In the genomic region with DNA sequence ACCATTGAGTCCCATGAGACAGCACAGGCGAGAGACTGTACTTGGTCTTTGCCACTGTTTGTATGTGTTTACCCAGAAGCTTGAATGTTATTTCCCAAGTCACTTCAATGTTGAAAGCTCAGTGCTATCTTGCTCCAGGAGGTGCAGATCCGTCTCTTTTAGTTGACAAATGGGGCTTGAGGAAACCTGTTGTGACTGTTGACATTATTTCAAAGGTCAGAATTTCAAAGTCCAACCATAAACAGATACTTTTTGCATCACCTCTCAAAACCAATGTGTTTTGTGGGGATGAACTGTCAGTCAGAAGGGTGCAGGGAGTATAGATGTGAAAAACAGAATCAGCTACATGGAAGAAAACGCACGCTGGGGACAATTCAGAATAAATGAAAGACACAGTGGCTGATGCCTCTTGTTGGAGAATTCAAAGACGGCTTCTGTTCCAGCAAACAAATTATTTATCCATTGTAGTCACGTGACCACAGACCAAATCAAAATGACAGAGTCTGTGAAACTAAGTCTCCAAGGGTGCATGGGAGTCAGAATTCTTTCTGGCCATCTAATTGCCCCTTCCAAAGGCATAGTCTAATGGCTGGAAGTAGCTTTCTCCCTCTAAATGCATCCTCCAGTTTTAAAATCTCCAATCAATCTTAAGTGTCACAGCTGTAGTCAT, we compare ENCODE assay signal across 17 cellular contexts.
DNase-seq lines count a peak whose midpoint lies in the region; ATAC-seq, FAIRE-seq and TF ChIP-seq lines count a peak whose summit lies in the region.
"Had no signal": no experiment of that assay in that cellular context is flagged by ENCODE, and none has a peak within 500 bp of the region (broad histone marks: within the 10 kb centered on the region; RNA-seq: fewer than 3 reads in every experiment).

No MANE protein-coding gene starts in this region.

- TF ChIP-seq CTCF in GM12878 (IDR thresholded peaks at IDR 0.05 in 2 of 3, conservative IDR thresholded peaks at IDR 0.05 in 1 of 3; ENCODE audit: control insufficient read depth in 2 of 3, extremely low read depth in 1 of 3, insufficient read depth in 1 of 3, low read depth in 3 of 3, low read length in 3 of 3) (no peak), esophagus muscularis mucosa (IDR thresholded peaks at IDR 0.05) (no peak)

- no peak overlapping the region for H2AFZ ChIP-seq in GM12878 (ENCODE audit: control insufficient read depth, low read depth, low read length)
- H2AFZ ChIP-seq in GM23248 = no peak overlapping the region

- ATAC-seq in GM12878 (no peak), HG03442 (IDR thresholded peaks at IDR 0.05; ENCODE audit: unreplicated experiment) (no peak)

- no peaks in the 10 kb centered on the region for H4K20me1 ChIP-seq in GM12878 (ENCODE audit: control insufficient read depth, insufficient read depth)
- H4K20me1 ChIP-seq in GM23248 (ENCODE audit: insufficient read depth) = no peaks in the 10 kb centered on the region

- TF ChIP-seq POLR2A in GM12878 (IDR thresholded peaks at IDR 0.05; ENCODE audit: low read depth, low read length) = no peak
- TF ChIP-seq POLR2A in esophagus muscularis mucosa (IDR thresholded peaks at IDR 0.05; ENCODE audit: low read depth) = no peak

- RAD21 ChIA-PET in GM12878 (lab: Charles Lee; ENCODE audit: unreplicated experiment) = no interaction called here

- no peak for TF ChIP-seq RAD21 in GM12878 (IDR thresholded peaks at IDR 0.05; ENCODE audit: insufficient read depth, low read depth, low read length)

- H3K79me2 ChIP-seq in GM12878 (ENCODE audit: control insufficient read depth, insufficient read depth, low read length) (no peaks in the 10 kb centered on the region), GM23248 (ENCODE audit: insufficient read depth) (no peaks in the 10 kb centered on the region)

- SMC1A ChIA-PET in GM12878 (lab: Charles Lee; ENCODE audit: uncharacterized antibody, unreplicated experiment) = no interaction called here

- no peak for TF ChIP-seq EP300 in GM12878 (IDR thresholded peaks at IDR 0.05; ENCODE audit: borderline replicate concordance in 1 of 2, control insufficient read depth in 1 of 2, low read depth in 2 of 2, low read length in 2 of 2)
- TF ChIP-seq EP300 in esophagus muscularis mucosa (IDR thresholded peaks at IDR 0.05) = no peak

- DNase-seq in HuH-7 (ENCODE audit: low spot score) (peak; percentile 23), GM12878 (ENCODE audit: low read depth, low spot score) (no peak), esophagus muscularis mucosa (ENCODE audit: extremely low spot score) (peak; percentile 53), NCI-H526 treated with DMSO at 0.1 percent for 48 hours (lab: John Stamatoyannopoulos, UW) (no peak), GM23248 (no peak), NCI-H2227 (lab: John Stamatoyannopoulos, UW; ENCODE audit: unreplicated experiment) (no peak)
- DNase-seq: C1 segment of cervical spinal cord; Calu3; CD4-positive, alpha-beta memory T cell; COR-L47; DMS153; DND-41; HCEC 1CT had no signal

- H3K4me1 ChIP-seq in GM12878 (ENCODE audit: control insufficient read depth, insufficient read depth, low read length) (no peaks in the 10 kb centered on the region), esophagus muscularis mucosa (peaks cover 0 to 6% (median 0%) of the 10 kb centered on the region in 4 donors), skeletal muscle tissue (ENCODE audit: control insufficient read depth in 3 of 3, insufficient read depth in 3 of 3, low read length in 3 of 3) (peaks cover 2 to 38% (median 16%) of the 10 kb centered on the region in 3 donors), GM23248 (ENCODE audit: insufficient read depth) (peaks cover 6% of the 10 kb centered on the region; the same call in 1 of the 2 replicates)

- H3K27ac ChIP-seq in GM12878 (ENCODE audit: control insufficient read depth, insufficient read depth) (no peak overlapping the region), esophagus muscularis mucosa (replicated peaks in 1 of 4) (no peak overlapping the region), skeletal muscle tissue (ENCODE audit: low read depth, low read length) (peak overlapping the region; percentile 83), GM23248 (no peak overlapping the region)

- no peaks in the 10 kb centered on the region for H3K36me3 ChIP-seq in GM12878 (ENCODE audit: control insufficient read depth in 2 of 2, insufficient read depth in 2 of 2, low read length in 1 of 2)
- H3K36me3 ChIP-seq in esophagus muscularis mucosa = no peaks in the 10 kb centered on the region
- peaks cover 0 to under 1% (median 0%) of the 10 kb centered on the region in 3 donors for H3K36me3 ChIP-seq in skeletal muscle tissue (ENCODE audit: control insufficient read depth in 3 of 3, insufficient read depth in 3 of 3, low read length in 3 of 3)
- H3K36me3 ChIP-seq in GM23248 (ENCODE audit: low read depth) = no peaks in the 10 kb centered on the region

- no peak overlapping the region for H3K9ac ChIP-seq in GM12878 (ENCODE audit: control insufficient read depth, insufficient read depth, low read length)
- no peak overlapping the region for H3K9ac ChIP-seq in skeletal muscle tissue (ENCODE audit: low read depth in 1 of 3, low read length in 3 of 3)
- H3K9ac ChIP-seq in GM23248 = no peak overlapping the region

- H3K9me3 ChIP-seq in GM12878 (replicated peaks; ENCODE audit: control insufficient read depth, insufficient read depth, low read length) (no peaks in the 10 kb centered on the region; the same call in 1 of the 3 replicates), esophagus muscularis mucosa (no peaks in the 10 kb centered on the region), skeletal muscle tissue (ENCODE audit: control insufficient read depth in 3 of 3, low read length in 3 of 3) (no peaks in the 10 kb centered on the region), GM23248 (ENCODE audit: low read depth) (no peaks in the 10 kb centered on the region)

- no peak for FAIRE-seq in GM12878 (lab: Jason Lieb, UNC)
- FAIRE-seq: G401.6, H54 had no signal

- 0 out of 4 replicates have a peak, but pooled peaks cover 0 to 1% of the 10 kb centered on the region in 2 experiments for H3K27me3 ChIP-seq in GM12878 (replicated peaks in 1 of 2; ENCODE audit: control insufficient read depth in 2 of 2, insufficient read depth in 2 of 2, low read length in 1 of 2)
- H3K27me3 ChIP-seq in esophagus muscularis mucosa = no peaks in the 10 kb centered on the region
- H3K27me3 ChIP-seq in skeletal muscle tissue (ENCODE audit: control insufficient read depth in 3 of 3, insufficient read depth in 3 of 3, low read length in 3 of 3) = no peaks in the 10 kb centered on the region
- no peaks in the 10 kb centered on the region for H3K27me3 ChIP-seq in GM23248 (replicated peaks; ENCODE audit: insufficient read depth)

- in situ Hi-C loops in GM12878 (cut with MboI) = no loop called here
- in situ Hi-C loops in GM23248 (cut with MboI) = no loop called here

- WGBS in GM12878 (ENCODE audit: insufficient coverage, insufficient replicate concordance, low lambda C conversion rate, missing lambda C conversion rate) = 63% methylated on average over 6 of the region's 6 CpGs
- WGBS in esophagus muscularis mucosa = 94% methylated on average over 6 of the region's 6 CpGs
- WGBS in GM23248 (ENCODE audit: low coverage in 1 of 2, low lambda C conversion rate in 2 of 2, missing lambda C conversion rate in 2 of 2), 2 experiments = 44 to 46% methylated on average over 6 of the region's 6 CpGs

- POLR2A ChIA-PET in GM12878 (lab: Charles Lee) = no interaction called here

- BruUV-seq in GM12878 (replicated peaks; lab: Mats Ljungman, UMichigan) = no TSS peak

- H3K4me2 ChIP-seq in GM12878 (ENCODE audit: control insufficient read depth, insufficient read depth) (no peak overlapping the region), GM23248 (ENCODE audit: unreplicated experiment) (no peak overlapping the region)

- CTCF ChIA-PET in GM12878 (lab: Yijun Ruan, JAX) = interaction anchor here (1.2 kb wide), 1 partner anchor 83 kb away, joined by 4 read pairs; no protein-coding TSS in a partner anchor

- H3F3A ChIP-seq in GM23248 (ENCODE audit: insufficient read depth) = no peaks in the 10 kb centered on the region

- H3K4me3 ChIP-seq in GM12878 = no peak overlapping the region
- no peak overlapping the region for H3K4me3 ChIP-seq in esophagus muscularis mucosa
- H3K4me3 ChIP-seq in skeletal muscle tissue (ENCODE audit: low read length in 3 of 3) = no peak overlapping the region
- no peak overlapping the region for H3K4me3 ChIP-seq in GM23248

- H3K9me2 ChIP-seq in GM23248 (ENCODE audit: insufficient read depth) = no peaks in the 10 kb centered on the region

- intact Hi-C loops in GM12878 (cut with micrococcal nuclease; ENCODE audit: unreplicated experiment) = no loop called here
- intact Hi-C loops in esophagus muscularis mucosa (cut with DNase I) = no loop called here

TF ChIP-seq in GM12878, 131 proteins besides CTCF, POLR2A, EP300 and RAD21:
- TF ChIP-seq BRCA1 (IDR thresholded peaks at IDR 0.05; ENCODE audit: low read depth, low read length) (no peak), RUNX3 (IDR thresholded peaks at IDR 0.05; ENCODE audit: low read length) (no peak), RAD51 (IDR thresholded peaks at IDR 0.05) (peak; percentile 68; the same call in 1 of the 2 replicates), IKZF1 (conservative IDR thresholded peaks at IDR 0.05) (no peak), IRF4 (IDR thresholded peaks at IDR 0.05; ENCODE audit: low read depth, low read length) (no peak), RBBP5 (conservative IDR thresholded peaks at IDR 0.05) (no peak), ASH2L (IDR thresholded peaks at IDR 0.05; ENCODE audit: borderline replicate concordance, low read depth) (no peak), GATAD2B (conservative IDR thresholded peaks at IDR 0.05; ENCODE audit: low read depth) (no peak), BHLHE40 (IDR thresholded peaks at IDR 0.05; ENCODE audit: borderline replicate concordance in 1 of 2, low read depth in 2 of 2, low read length in 1 of 2) (0 out of 4 replicates have a peak, but pooled peaks of 1 of the 2 experiments have one; percentile 5), MEF2B (IDR thresholded peaks at IDR 0.05; ENCODE audit: partially characterized antibody, poor library complexity, severe bottlenecking) (no peak), SIN3A (IDR thresholded peaks at IDR 0.05; ENCODE audit: low read depth, low read length) (no peak), CHD4 (IDR thresholded peaks at IDR 0.05) (no peak)

Comparison
In these comparisons a context has a peak if more than half of its experiments do, and no peak if none do; other contexts are left out.
1. DNase-seq: peak in HuH-7 (single experiment) and esophagus muscularis mucosa (single experiment); none in GM12878 (single experiment), NCI-H526 treated with DMSO at 0.1 percent for 48 hours (single experiment), GM23248 (single experiment) and NCI-H2227 (single experiment).